In genomic region chr2:174785481-174785880, GRCh38 we compare ENCODE assay signal across 17 cellular contexts. TPM values are rescaled to one million over a fixed set of nuclear protein-coding genes. Genes with fewer than 3 reads are reported as not detected.
DNase-seq lines count a peak whose midpoint lies in the region; ATAC-seq and TF ChIP-seq lines count a peak whose summit lies in the region.
"Had no signal": no experiment of that assay in that cellular context is flagged by ENCODE, and none has a peak within 500 bp of the region (broad histone marks: within the 10 kb centered on the region; RNA-seq: fewer than 3 reads in every experiment).

No MANE protein-coding gene starts in this region.

- H3K9me3 ChIP-seq in endodermal cell (ENCODE audit: control insufficient read depth, low read length): no peaks in the 10 kb centered on the region
- H3K9me3 ChIP-seq in vagina: no peaks in the 10 kb centered on the region
- H3K9me3 ChIP-seq: HAP-1 had no signal

- no peaks in the 10 kb centered on the region; the same call in 2 of the 3 replicates for H3K9me3 Mint-ChIP-seq in GM23338
- no peaks in the 10 kb centered on the region for H3K9me3 Mint-ChIP-seq in endodermal cell
- H3K9me3 Mint-ChIP-seq in osteocyte (ENCODE audit: unreplicated experiment): no peaks in the 10 kb centered on the region

- H3K27me3 ChIP-seq in GM23338 (ENCODE audit: insufficient read depth) (no peaks in the 10 kb centered on the region), endodermal cell (ENCODE audit: control insufficient read depth, insufficient read depth, low read length, poor library complexity, severe bottlenecking) (no peaks in the 10 kb centered on the region), vagina (no peaks in the 10 kb centered on the region)

- H3K27ac ChIP-seq in GM23338 (ENCODE audit: low read depth) (no peak overlapping the region), angular gyrus (ENCODE audit: low read depth, low read length) (peak overlapping the region; percentile 50), endodermal cell (ENCODE audit: low read depth, low read length) (no peak overlapping the region), vagina (no peak overlapping the region)

- H3K4me1 ChIP-seq in GM23338 (ENCODE audit: insufficient read depth): peaks cover 29% of the 10 kb centered on the region
- no peaks in the 10 kb centered on the region for H3K4me1 ChIP-seq in endodermal cell (ENCODE audit: control insufficient read depth, insufficient read depth, low read length)
- peaks cover 7% of the 10 kb centered on the region for H3K4me1 ChIP-seq in vagina

- no peaks in the 10 kb centered on the region for H4K20me1 ChIP-seq in GM23338 (replicated peaks; ENCODE audit: insufficient read depth)

- WGBS in endodermal cell (ENCODE audit: insufficient coverage in 1 of 2, insufficient read length in 1 of 2), 2 experiments: 92 to 100% methylated on average over 2 to 3 of the region's 3 CpGs

- peaks cover 20% of the 10 kb centered on the region for H3K27me3 Mint-ChIP-seq in GM23338 (ENCODE audit: insufficient read depth, low read depth, poor library complexity)
- no peaks in the 10 kb centered on the region for H3K27me3 Mint-ChIP-seq in endodermal cell (ENCODE audit: insufficient read depth)
- no peaks in the 10 kb centered on the region for H3K27me3 Mint-ChIP-seq in osteocyte (ENCODE audit: unreplicated experiment)

- H3K4me3 ChIP-seq in GM23338 (no peak overlapping the region), endodermal cell (ENCODE audit: low read length) (no peak overlapping the region), vagina (no peak overlapping the region)
- H3K4me3 ChIP-seq: HAP-1 had no signal

- no peak overlapping the region for H3K9ac ChIP-seq in endodermal cell (ENCODE audit: extremely low read depth, low read length, poor library complexity, severe bottlenecking)

- H2AFZ ChIP-seq in GM23338: no peak overlapping the region

- no peak for TF ChIP-seq POLR2A in vagina (IDR thresholded peaks at IDR 0.05)

- TF ChIP-seq CTCF in GM23338 (conservative IDR thresholded peaks at IDR 0.05; ENCODE audit: low read depth in 2 of 2) (no peak), endodermal cell (conservative IDR thresholded peaks at IDR 0.05) (no peak), osteocyte (IDR thresholded peaks at IDR 0.05) (no peak), vagina (IDR thresholded peaks at IDR 0.05) (no peak)

- H3F3A ChIP-seq in GM23338 (replicated peaks; ENCODE audit: low read depth): peaks cover 14% of the 10 kb centered on the region

- H3K4me3 Mint-ChIP-seq in GM23338 (no peak overlapping the region), endodermal cell (no peak overlapping the region), osteocyte (ENCODE audit: unreplicated experiment) (no peak overlapping the region)

- DNase-seq in GM23338 (ENCODE audit: low spot score): no peak
- DNase-seq in endodermal cell: peak; percentile 3
- no peak for DNase-seq in osteocyte (ENCODE audit: extremely low spot score, unreplicated experiment)
- DNase-seq in vagina (ENCODE audit: extremely low spot score in 2 of 2): no peak
- no peak for DNase-seq in NCI-H524 treated with DMSO at 0.1 percent for 48 hours (lab: John Stamatoyannopoulos, UW)
- DNase-seq: COR-L47, DMS153, KBM-7, MV-4-11, NCI-H1417, NCI-H187 treated with DMSO at 0.1 percent for 48 hours, NCI-H82 had no signal

- peaks cover 49% of the 10 kb centered on the region for H3K4me1 Mint-ChIP-seq in GM23338
- peaks cover 7% of the 10 kb centered on the region for H3K4me1 Mint-ChIP-seq in endodermal cell
- H3K4me1 Mint-ChIP-seq in osteocyte (ENCODE audit: unreplicated experiment): peaks cover 71% of the 10 kb centered on the region

- ATAC-seq in GM23338 (no peak), GM19467 (IDR thresholded peaks at IDR 0.05; ENCODE audit: unreplicated experiment) (no peak), GM18519 (IDR thresholded peaks at IDR 0.05; ENCODE audit: low FRiP score, unreplicated experiment) (no peak)

- H3K9me2 ChIP-seq in GM23338 (ENCODE audit: insufficient read depth): peaks cover 13% of the 10 kb centered on the region

- intact Hi-C loops in vagina (cut with DNase I): no loop called here

- no peaks in the 10 kb centered on the region for H3K79me2 ChIP-seq in GM23338 (replicated peaks; ENCODE audit: insufficient read depth)

- H3K36me3 Mint-ChIP-seq in GM23338 (ENCODE audit: low read depth): peaks cover 4% of the 10 kb centered on the region; the same call in 1 of the 3 replicates
- no peaks in the 10 kb centered on the region for H3K36me3 Mint-ChIP-seq in endodermal cell (ENCODE audit: low read depth)
- H3K36me3 Mint-ChIP-seq in osteocyte (ENCODE audit: unreplicated experiment): no peaks in the 10 kb centered on the region

- H3K36me3 ChIP-seq in GM23338 (ENCODE audit: insufficient read depth) (no peaks in the 10 kb centered on the region), endodermal cell (ENCODE audit: control insufficient read depth, insufficient read depth, low read length) (no peaks in the 10 kb centered on the region), vagina (no peaks in the 10 kb centered on the region)
- H3K36me3 ChIP-seq: HAP-1 had no signal

- H3K4me2 ChIP-seq in GM23338: no peak overlapping the region

- H3K27ac Mint-ChIP-seq in GM23338: peak overlapping the region; percentile 29; the same call in 1 of the 2 replicates
- H3K27ac Mint-ChIP-seq in endodermal cell: no peak overlapping the region
- peak overlapping the region; percentile 99 for H3K27ac Mint-ChIP-seq in osteocyte (ENCODE audit: unreplicated experiment)

TF ChIP-seq in GM23338, 12 proteins besides CTCF, POLR2A, EP300 and RAD21:
- no peak for TF ChIP-seq STAT1 (IDR thresholded peaks at IDR 0.05; ENCODE audit: unreplicated experiment)
- no peak for TF ChIP-seq ZNF114 (CRISPR knock-in tag; IDR thresholded peaks at IDR 0.05)

RNA-seq across cellular contexts. Expression of gene CHRNA1, which starts 21.2 kb away (rescaled TPM):
- total RNA-seq in GM23338 (2014; rRNA removed; shearing (Covaris generic)): not detected in 2 replicates
- not detected in 2 replicates for polyA plus RNA-seq in GM23338 (2016; fragmentation: Nextera tagmentation; extraction: Ambion mirVana)
- total RNA-seq in endodermal cell: not detected
- polyA plus RNA-seq in endodermal cell (2013, experiment 1 of 2): 1.1 TPM
- 2.0 TPM for polyA plus RNA-seq in endodermal cell (2013, experiment 2 of 2)
- 0.24 and 0.57 TPM in 2 replicates for total RNA-seq in osteocyte
- total RNA-seq in vagina: not detected
- total RNA-seq: NCI-H460 had no signal
